8 cellular contexts compared by ENCODE assay signal in the genomic region with DNA sequence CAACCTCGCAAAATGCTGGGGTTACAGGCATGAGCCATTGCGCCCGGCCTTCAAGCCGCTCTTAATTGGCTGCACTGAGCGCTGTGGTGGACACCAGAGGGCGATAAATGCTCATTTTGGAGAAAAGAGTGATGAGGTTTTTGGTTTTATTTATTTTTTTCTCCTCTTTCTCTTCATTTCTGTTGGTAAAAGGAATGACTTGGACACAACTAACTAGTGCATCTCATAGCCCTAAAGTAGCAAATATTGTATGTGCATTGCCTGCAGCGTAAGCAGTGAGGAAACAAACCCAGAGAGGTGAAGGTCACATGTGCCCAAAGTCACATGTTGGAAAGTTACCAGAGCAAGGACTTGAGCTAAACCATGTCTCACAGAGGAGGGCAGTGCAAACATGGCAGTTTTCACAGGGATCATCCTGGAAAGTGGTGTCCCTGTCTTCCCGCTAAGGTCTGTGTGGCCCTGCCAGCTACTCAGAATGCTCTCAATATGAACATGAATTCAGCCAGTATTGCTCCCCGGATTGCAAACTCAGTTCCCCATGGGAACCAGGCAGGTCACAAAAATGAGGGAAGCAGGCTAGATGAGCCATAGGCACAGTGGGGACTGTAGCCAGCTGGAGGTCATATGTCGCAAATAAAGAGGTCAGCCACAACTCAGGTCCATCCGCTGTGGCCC. TPM values are rescaled to one million over a fixed set of nuclear protein-coding genes. Genes with fewer than 3 reads are reported as not detected.
DNase-seq lines count a peak whose midpoint lies in the region; ATAC-seq and TF ChIP-seq lines count a peak whose summit lies in the region.

No MANE protein-coding gene starts in this region.

- peak; percentile 43 for ATAC-seq in HG03354 (IDR thresholded peaks at IDR 0.05; ENCODE audit: poor library complexity, severe bottlenecking, unreplicated experiment)
- peak; percentile 94 for ATAC-seq in SK-N-SH treated with all-trans-retinoic acid at 6 μM for 48 hours
- ATAC-seq in sciatic nerve, result peak; percentile 85

- DNase-seq in SHP77 (lab: John Stamatoyannopoulos, UW), result peak; percentile 26 to 33
- DNase-seq in SHP77 treated with DMSO at 0.1 percent for 48 hours (lab: John Stamatoyannopoulos, UW), result no peak
- DNase-seq in activated naive CD8-positive, alpha-beta T cell treated with anti-CD3 and anti-CD28 coated beads, Interleukin-2, amount 50 U/mL, for 16 hours (ENCODE audit: low read depth, low spot score), result peak; percentile 37
- peak; percentile 62 for DNase-seq in left ventricle myocardium inferior
- peak; percentile 85 for DNase-seq in sciatic nerve (ENCODE audit: low spot score)
- no peak for DNase-seq in NCI-H128 (lab: John Stamatoyannopoulos, UW; ENCODE audit: unreplicated experiment)

- intact Hi-C loops in left ventricle myocardium inferior (cut with micrococcal nuclease), result loop anchor here (1.0 to 10.0 kb wide), 2 partner anchors 59 to 358 kb away; no protein-coding TSS in a partner anchor
- intact Hi-C loops in sciatic nerve (cut with DNase I), result loop anchor here (2.0 to 5.0 kb wide), 2 partner anchors 58 to 355 kb away; no protein-coding TSS in a partner anchor

- peak overlapping the region; percentile 24 for H3K27ac ChIP-seq in left ventricle myocardium inferior (replicated peaks)

- no peaks in the 10 kb centered on the region for H3K36me3 ChIP-seq in left ventricle myocardium inferior

- TF ChIP-seq CTCF in left ventricle myocardium inferior (IDR thresholded peaks at IDR 0.05; ENCODE audit: borderline replicate concordance), result peak; percentile 87

- peaks cover 7% of the 10 kb centered on the region for H3K4me1 ChIP-seq in left ventricle myocardium inferior

- H3K9me3 ChIP-seq in left ventricle myocardium inferior (replicated peaks), result peaks cover 10% of the 10 kb centered on the region

- no peak overlapping the region for H3K4me3 ChIP-seq in left ventricle myocardium inferior

- no peaks in the 10 kb centered on the region for H3K27me3 ChIP-seq in left ventricle myocardium inferior (ENCODE audit: low read depth)

TF ChIP-seq in SK-N-SH treated with all-trans-retinoic acid at 6 μM for 48 hours, 23 proteins besides CTCF, POLR2A, EP300 and RAD21:
- TF ChIP-seq ISL1 (CRISPR knock-in tag; IDR thresholded peaks at IDR 0.05) (no peak), RARB (CRISPR knock-in tag; IDR thresholded peaks at IDR 0.05) (no peak), ZNF70 (CRISPR knock-in tag; IDR thresholded peaks at IDR 0.05) (no peak)
TF ChIP-seq in SK-N-SH treated with all-trans-retinoic acid at 6 μM for 48 hours: peak in this region for 0.

RNA-seq across cellular contexts. Expression of gene CD82, which starts 8.6 kb away (rescaled TPM):
- total RNA-seq in left ventricle myocardium inferior (49.6 TPM), sciatic nerve (127 TPM)

Comparison
In these comparisons a context has a peak if more than half of its experiments do, and no peak if none do; other contexts are left out.
1. DNase-seq: peak in SHP77 (2 of 2), activated naive CD8-positive, alpha-beta T cell treated with anti-CD3 and anti-CD28 coated beads, Interleukin-2, amount 50 U/mL, for 16 hours (single experiment), left ventricle myocardium inferior (single experiment) and sciatic nerve (single experiment); none in SHP77 treated with DMSO at 0.1 percent for 48 hours (single experiment) and NCI-H128 (single experiment).
2. ATAC-seq: peak in every context shown above with its lines; median percentile 94 in SK-N-SH treated with all-trans-retinoic acid at 6 μM for 48 hours; 85 in sciatic nerve; 43 in HG03354.